Comparison of ENCODE assay signal across 25 cellular contexts in genomic region chr12:61291647-61292046, GRCh38.
"Had no signal": no experiment of that assay in that cellular context is flagged by ENCODE, and none has a peak within 500 bp of the region (broad histone marks: within the 10 kb centered on the region; RNA-seq: fewer than 3 reads in every experiment).

No MANE protein-coding gene starts in this region.

- H3K27me3 Mint-ChIP-seq: activated CD4-positive, alpha-beta T cell treated with anti-CD3 and anti-CD28 coated beads, Interleukin-2, amount 10 ng/mL, durations not matched to agents 7 days and 5 days; activated CD8-positive, alpha-beta memory T cell treated with anti-CD3 and anti-CD28 coated beads, Interleukin-2, amount 10 ng/mL, durations not matched to agents 7 days and 5 days; activated CD8-positive, alpha-beta T cell treated with anti-CD3 and anti-CD28 coated beads for 36 hours; activated naive CD8-positive, alpha-beta T cell treated with anti-CD3 and anti-CD28 coated beads, Interleukin-2, amount 50 U/mL, for 24 hours; central memory CD8-positive, alpha-beta T cell; naive thymus-derived CD8-positive, alpha-beta T cell; type B pancreatic cell had no signal

- H3K36me3 ChIP-seq: colonic mucosa, neural progenitor cell, prostate gland, spleen, thoracic aorta, WERI-Rb-1 had no signal

- H3K36me3 Mint-ChIP-seq: activated CD8-positive, alpha-beta memory T cell treated with anti-CD3 and anti-CD28 coated beads, Interleukin-2, amount 10 ng/mL, durations not matched to agents 7 days and 5 days; type B pancreatic cell had no signal

- H3K4me1 ChIP-seq: body of pancreas, colonic mucosa, neural progenitor cell, prostate gland, spleen had no signal

- DNase-seq: activated CD4-positive, alpha-beta T cell treated with anti-CD3 and anti-CD28 coated beads, Interleukin-2, amount 10 ng/mL, durations not matched to agents 7 days and 5 days; activated CD4-positive, CD25-positive, alpha-beta regulatory T cell treated with anti-CD3 and anti-CD28 coated beads, Interleukin-2, amount 50 U/mL, for 72 hours; activated CD8-positive, alpha-beta memory T cell treated with anti-CD3 and anti-CD28 coated beads, Interleukin-2, amount 10 ng/mL, durations not matched to agents 7 days and 5 days; activated CD8-positive, alpha-beta T cell treated with anti-CD3 and anti-CD28 coated beads for 36 hours; activated effector memory CD4-positive, alpha-beta T cell treated with anti-CD3 and anti-CD28 coated beads, Interleukin-2, amount 50 U/mL, for 16 hours; activated naive CD4-positive, alpha-beta T cell treated with anti-CD3 and anti-CD28 coated beads, Interleukin-2, amount 50 U/mL, for 16 hours; activated naive CD8-positive, alpha-beta T cell treated with anti-CD3 and anti-CD28 coated beads, Interleukin-2, amount 50 U/mL, for 24 hours; activated T-cell treated with anti-CD3 and anti-CD28 coated beads for 4 hours; body of pancreas; colonic mucosa; head of caudate nucleus; left cardiac atrium; mesendoderm; naive thymus-derived CD8-positive, alpha-beta T cell; spleen; stimulated activated CD4-positive, alpha-beta T cell treated with anti-CD3 and anti-CD28 coated beads, Interleukin-4, amount 100 ng/mL, for 1 hour; stimulated activated naive CD4-positive, alpha-beta T cell; T-helper 1 cell; WERI-Rb-1 had no signal

- H3K4me1 Mint-ChIP-seq: activated CD4-positive, alpha-beta T cell treated with anti-CD3 and anti-CD28 coated beads, Interleukin-2, amount 10 ng/mL, durations not matched to agents 7 days and 5 days; activated CD8-positive, alpha-beta memory T cell treated with anti-CD3 and anti-CD28 coated beads, Interleukin-2, amount 10 ng/mL, durations not matched to agents 7 days and 5 days; activated naive CD8-positive, alpha-beta T cell treated with anti-CD3 and anti-CD28 coated beads, Interleukin-2, amount 50 U/mL, for 24 hours; central memory CD8-positive, alpha-beta T cell; naive thymus-derived CD8-positive, alpha-beta T cell; neural progenitor cell had no signal

- H3K27ac Mint-ChIP-seq: activated CD4-positive, alpha-beta T cell treated with anti-CD3 and anti-CD28 coated beads, Interleukin-2, amount 10 ng/mL, durations not matched to agents 7 days and 5 days; activated CD8-positive, alpha-beta memory T cell treated with anti-CD3 and anti-CD28 coated beads, Interleukin-2, amount 10 ng/mL, durations not matched to agents 7 days and 5 days; activated CD8-positive, alpha-beta T cell treated with anti-CD3 and anti-CD28 coated beads for 36 hours; activated naive CD8-positive, alpha-beta T cell treated with anti-CD3 and anti-CD28 coated beads, Interleukin-2, amount 50 U/mL, for 24 hours; naive thymus-derived CD8-positive, alpha-beta T cell; neural progenitor cell; type B pancreatic cell had no signal

- H3K4me3 Mint-ChIP-seq: activated CD4-positive, alpha-beta T cell treated with anti-CD3 and anti-CD28 coated beads, Interleukin-2, amount 10 ng/mL, durations not matched to agents 7 days and 5 days; activated CD8-positive, alpha-beta memory T cell treated with anti-CD3 and anti-CD28 coated beads, Interleukin-2, amount 10 ng/mL, durations not matched to agents 7 days and 5 days; activated CD8-positive, alpha-beta T cell treated with anti-CD3 and anti-CD28 coated beads for 36 hours; activated naive CD8-positive, alpha-beta T cell treated with anti-CD3 and anti-CD28 coated beads, Interleukin-2, amount 50 U/mL, for 24 hours; central memory CD8-positive, alpha-beta T cell; naive thymus-derived CD8-positive, alpha-beta T cell; neural progenitor cell; type B pancreatic cell had no signal

- H3K9ac ChIP-seq: neural progenitor cell had no signal

- H3K27ac ChIP-seq: body of pancreas, colonic mucosa, epithelial cell of prostate, neural progenitor cell, prostate gland, spleen, thoracic aorta, WERI-Rb-1 had no signal

- ATAC-seq: activated CD8-positive, alpha-beta memory T cell treated with anti-CD3 and anti-CD28 coated beads, Interleukin-2, amount 10 ng/mL, durations not matched to agents 7 days and 5 days; activated CD8-positive, alpha-beta T cell treated with anti-CD3 and anti-CD28 coated beads for 36 hours; activated naive CD8-positive, alpha-beta T cell treated with anti-CD3 and anti-CD28 coated beads, Interleukin-2, amount 50 U/mL, for 24 hours; body of pancreas; left cardiac atrium; naive thymus-derived CD8-positive, alpha-beta T cell had no signal

- H3K27me3 ChIP-seq: body of pancreas, colonic mucosa, neural progenitor cell, spleen had no signal

- H3K9me3 Mint-ChIP-seq: type B pancreatic cell had no signal

- H3K9me3 ChIP-seq: colonic mucosa, prostate gland, thoracic aorta had no signal

- H3K4me2 ChIP-seq: neural progenitor cell had no signal

- H3K4me3 ChIP-seq: body of pancreas, colonic mucosa, neural progenitor cell, prostate gland, spleen, thoracic aorta had no signal

- H2AFZ ChIP-seq: neural progenitor cell had no signal
